Comparison of ENCODE assay signal across 21 cellular contexts in genomic region chr2:70049261-70049660, GRCh38.
"Had no signal": no experiment of that assay in that cellular context is flagged by ENCODE, and none has a peak within 500 bp of the region (broad histone marks: within the 10 kb centered on the region; RNA-seq: fewer than 3 reads in every experiment).

No MANE protein-coding gene starts in this region.

- H3K4me1 Mint-ChIP-seq: neural crest cell had no signal

- ATAC-seq: lower lobe of right lung, right cardiac atrium, T-cell had no signal

- H3K4me3 Mint-ChIP-seq: activated naive CD8-positive, alpha-beta T cell treated with anti-CD3 and anti-CD28 coated beads for 36 hours; activated T-helper 1 cell treated with anti-CD3 and anti-CD28 coated beads, Interleukin-12 subunit alpha, Interleukin-12 subunit beta, Interleukin-2, Interleukin-4 antibody, amounts not matched to agents 30 ng/mL and 10 ng/mL and 1 ng/mL, durations not matched to agents 14 hours and 24 hours and 36 hours; neural crest cell; T-cell had no signal

- H3K4me3 ChIP-seq: cardiac muscle cell, lower lobe of right lung, prostate gland, stomach, testis, upper lobe of left lung had no signal

- H3K27me3 Mint-ChIP-seq: activated naive CD8-positive, alpha-beta T cell treated with anti-CD3 and anti-CD28 coated beads for 36 hours; T-cell had no signal

- H3K27me3 ChIP-seq: cardiac muscle cell, stomach, testis, upper lobe of left lung had no signal

- H3K27ac Mint-ChIP-seq: activated naive CD8-positive, alpha-beta T cell treated with anti-CD3 and anti-CD28 coated beads for 36 hours; activated T-helper 1 cell treated with anti-CD3 and anti-CD28 coated beads, Interleukin-12 subunit alpha, Interleukin-12 subunit beta, Interleukin-2, Interleukin-4 antibody, amounts not matched to agents 30 ng/mL and 10 ng/mL and 1 ng/mL, durations not matched to agents 14 hours and 24 hours and 36 hours had no signal

- H3K27ac ChIP-seq: cardiac muscle cell, lower lobe of right lung, prostate gland, stomach, testis, upper lobe of left lung, VCaP had no signal

- H3K36me3 ChIP-seq: prostate gland had no signal

- DNase-seq: activated CD4-positive, CD25-positive, alpha-beta regulatory T cell treated with anti-CD3 and anti-CD28 coated beads, Interleukin-2, amount 50 U/mL, for 72 hours; activated CD8-positive, alpha-beta memory T cell treated with anti-CD3 and anti-CD28 coated beads, Interleukin-2, amount 50 U/mL, for 4 hours; activated naive CD8-positive, alpha-beta T cell treated with anti-CD3 and anti-CD28 coated beads for 36 hours; amygdala; foreskin melanocyte; glutamatergic neuron; hippocampal formation; islet precursor cell; lower lobe of right lung; right cardiac atrium; SK-N-SH; stimulated activated CD4-positive, alpha-beta T cell treated with anti-CD3 and anti-CD28 coated beads, Interleukin-2, amount 100 ng/mL, for 24 hours; stomach; T-cell; testis; upper lobe of left lung had no signal

- H3K9me3 ChIP-seq: lower lobe of right lung, prostate gland, SK-N-SH, stomach, testis, upper lobe of left lung had no signal

- H3K4me2 ChIP-seq: SK-N-SH had no signal

- H3K9me3 Mint-ChIP-seq: activated naive CD8-positive, alpha-beta T cell treated with anti-CD3 and anti-CD28 coated beads for 36 hours; activated T-helper 1 cell treated with anti-CD3 and anti-CD28 coated beads, Interleukin-12 subunit alpha, Interleukin-12 subunit beta, Interleukin-2, Interleukin-4 antibody, amounts not matched to agents 30 ng/mL and 10 ng/mL and 1 ng/mL, durations not matched to agents 14 hours and 24 hours and 36 hours; neural crest cell; T-cell had no signal

- H3K4me1 ChIP-seq: prostate gland, testis had no signal
